Comparison of ENCODE assay signal across 8 cellular contexts in the genomic region with DNA sequence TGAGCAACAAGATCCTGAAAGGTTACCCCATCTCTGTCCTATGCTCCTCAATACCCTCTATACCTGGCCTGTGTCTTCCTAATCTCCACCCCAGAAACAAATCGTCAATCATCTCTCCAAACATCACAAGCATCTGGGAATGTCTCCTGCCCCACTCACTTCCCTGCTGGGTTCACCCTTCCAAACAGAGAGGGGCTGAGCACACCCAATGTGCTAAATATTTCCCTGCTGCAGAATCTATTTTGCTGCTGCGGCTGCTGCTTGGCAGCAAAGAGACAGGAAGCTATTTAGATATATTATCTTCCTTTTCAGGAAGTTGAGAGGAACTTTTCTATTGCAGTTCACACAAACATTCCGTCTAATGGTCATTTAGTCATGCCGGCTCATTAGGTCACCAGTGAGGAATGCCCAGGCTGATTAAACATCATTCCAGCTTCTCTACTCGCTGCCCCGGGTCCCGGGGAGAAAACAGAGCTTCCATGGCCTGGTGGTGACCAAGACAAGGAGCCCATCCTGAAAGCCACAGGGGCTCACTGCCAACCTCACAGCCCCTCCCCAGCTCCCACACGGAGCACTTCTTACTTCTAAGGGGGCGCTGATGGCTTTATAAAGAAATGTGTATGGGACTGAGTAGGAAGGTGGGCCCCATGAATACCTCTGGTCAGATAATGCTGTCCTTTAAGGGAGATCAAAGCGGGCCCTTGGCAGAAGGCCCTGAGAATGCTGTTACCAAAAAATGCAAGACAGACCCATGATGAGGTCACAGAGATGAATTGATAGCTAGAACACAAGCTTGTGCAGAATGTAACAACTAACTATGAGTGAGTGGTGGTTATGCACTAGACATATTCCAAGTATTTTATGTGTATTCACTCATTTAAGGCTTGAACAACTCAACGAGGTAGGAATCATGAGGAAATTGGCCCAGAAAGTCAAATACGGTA.
A peak's percentile ranks its signal among the peaks of the same experiment; 100 is the strongest.
DNase-seq lines count a peak whose midpoint lies in the region; ATAC-seq lines count a peak whose summit lies in the region.

No MANE protein-coding gene starts in this region.

- 17% methylated on average over 12 of the region's 12 CpGs for WGBS in right cardiac atrium

- ATAC-seq in right cardiac atrium, result peak; percentile 70 to 83
- no peak for ATAC-seq in HG03095 (IDR thresholded peaks at IDR 0.05; ENCODE audit: unreplicated experiment)
- ATAC-seq in HG03354 (IDR thresholded peaks at IDR 0.05; ENCODE audit: poor library complexity, severe bottlenecking, unreplicated experiment), result no peak

- peaks cover 4% of the 10 kb centered on the region for H3K4me1 ChIP-seq in right cardiac atrium (ENCODE audit: control insufficient read depth, insufficient read depth, low read length)

- no peaks in the 10 kb centered on the region for H3K27me3 ChIP-seq in right cardiac atrium (ENCODE audit: control insufficient read depth, insufficient read depth)

- no peak overlapping the region for H3K4me3 Mint-ChIP-seq in activated naive CD8-positive, alpha-beta T cell treated with anti-CD3 and anti-CD28 coated beads for 36 hours

- no peak overlapping the region for H3K27ac Mint-ChIP-seq in activated naive CD8-positive, alpha-beta T cell treated with anti-CD3 and anti-CD28 coated beads for 36 hours

- no peaks in the 10 kb centered on the region for H3K9me3 Mint-ChIP-seq in activated naive CD8-positive, alpha-beta T cell treated with anti-CD3 and anti-CD28 coated beads for 36 hours

- no peaks in the 10 kb centered on the region for H3K9me3 ChIP-seq in right cardiac atrium (ENCODE audit: control insufficient read depth, low read length)

- peak; percentile 86 for DNase-seq in HS-27A (ENCODE audit: low read depth)
- DNase-seq in amniotic stem cell (lab: John Stamatoyannopoulos, UW), result peak; percentile 78
- peak; percentile 58 to 70 (median 69) for DNase-seq in right cardiac atrium
- peak; percentile 80 for DNase-seq in stromal cell of bone marrow (ENCODE audit: low read depth)
- DNase-seq in posterior cingulate gyrus, result no peak
- DNase-seq in activated naive CD8-positive, alpha-beta T cell treated with anti-CD3 and anti-CD28 coated beads for 36 hours, result no peak

- no peak overlapping the region for H3K27ac ChIP-seq in right cardiac atrium (ENCODE audit: low read length)

- H3K4me1 Mint-ChIP-seq in activated naive CD8-positive, alpha-beta T cell treated with anti-CD3 and anti-CD28 coated beads for 36 hours, result no peaks in the 10 kb centered on the region

- intact Hi-C loops in right cardiac atrium (cut with DNase I) (loop anchor here in 1 of 4 donors (10.0 kb wide), 1 partner anchor 214 kb away; a partner anchor contains a TSS), posterior cingulate gyrus (cut with DNase I) (loop anchor here (10.0 kb wide), 1 partner anchor 214 kb away; a partner anchor contains a TSS)

- H3K4me3 ChIP-seq in right cardiac atrium (ENCODE audit: low read length), result no peak overlapping the region

- peaks cover 18% of the 10 kb centered on the region for H3K27me3 Mint-ChIP-seq in activated naive CD8-positive, alpha-beta T cell treated with anti-CD3 and anti-CD28 coated beads for 36 hours

- H3K36me3 Mint-ChIP-seq in activated naive CD8-positive, alpha-beta T cell treated with anti-CD3 and anti-CD28 coated beads for 36 hours, result no peaks in the 10 kb centered on the region

Comparison
In these comparisons a context has a peak if more than half of its experiments do, and no peak if none do; other contexts are left out.
1. DNase-seq: peak in HS-27A (single experiment), amniotic stem cell (single experiment), right cardiac atrium (3 of 3) and stromal cell of bone marrow (single experiment); none in posterior cingulate gyrus (0 of 10) and activated naive CD8-positive, alpha-beta T cell treated with anti-CD3 and anti-CD28 coated beads for 36 hours (single experiment).
2. ATAC-seq: peak in right cardiac atrium (2 of 2); none in HG03095 (single experiment) and HG03354 (single experiment).